10 cellular contexts compared by ENCODE assay signal in the genomic region with DNA sequence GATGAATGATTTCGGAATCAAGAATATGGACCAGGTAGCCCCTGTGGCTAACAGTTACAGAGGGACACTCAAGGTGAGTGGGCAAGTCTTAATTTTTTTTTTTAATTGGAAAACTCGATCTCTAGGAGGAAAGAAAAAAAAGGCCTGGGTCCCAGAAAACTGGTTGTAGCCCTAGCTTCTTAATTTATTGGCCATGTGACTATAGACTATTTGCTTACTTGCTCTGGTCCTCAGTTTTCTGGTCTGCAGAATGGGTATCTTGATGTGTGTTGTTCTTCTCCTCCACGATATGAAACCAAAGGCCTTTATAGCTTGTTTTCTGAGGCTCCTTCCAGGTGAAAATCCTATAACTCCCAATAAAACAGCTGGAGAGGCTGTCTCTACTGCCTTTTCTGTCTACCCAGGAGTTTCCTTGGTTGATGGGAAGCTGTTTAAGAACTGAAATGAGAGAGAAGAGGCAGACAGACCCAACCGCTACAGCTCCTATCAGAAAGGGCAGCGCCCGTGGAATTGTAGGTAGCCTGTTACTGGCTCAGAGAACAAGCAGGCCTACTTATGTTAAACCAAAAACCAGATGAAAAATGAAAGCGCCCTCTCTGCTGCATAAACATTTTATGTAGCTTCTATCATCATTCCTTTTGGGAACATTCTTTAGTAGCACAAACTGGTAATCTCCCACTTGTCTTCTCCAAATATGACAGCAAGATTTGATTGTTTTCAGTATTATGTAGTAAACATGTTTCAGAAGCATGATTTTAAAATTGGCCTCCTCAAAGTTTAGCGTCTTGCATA. TPM values are rescaled to one million over a fixed set of nuclear protein-coding genes. Genes with fewer than 3 reads are reported as not detected.
DNase-seq lines count a peak whose midpoint lies in the region; ATAC-seq and TF ChIP-seq lines count a peak whose summit lies in the region.
"Had no signal": no experiment of that assay in that cellular context is flagged by ENCODE, and none has a peak within 500 bp of the region (broad histone marks: within the 10 kb centered on the region; RNA-seq: fewer than 3 reads in every experiment).

No MANE protein-coding gene starts in this region.

- H3K4me3 ChIP-seq in left ventricle myocardium inferior (peak overlapping the region; percentile 93), dorsolateral prefrontal cortex (peak overlapping the region in 43 of 59 donors; percentile 1 to 90 (median 78)), muscle layer of colon (ENCODE audit: low read depth in 1 of 2, low read length in 2 of 2) (no peak overlapping the region), uterus (no peak overlapping the region)
- H3K4me3 ChIP-seq: MG63 had no signal

- peak overlapping the region; percentile 94 for H3K27ac ChIP-seq in left ventricle myocardium inferior (replicated peaks)
- H3K27ac ChIP-seq in dorsolateral prefrontal cortex: peak overlapping the region in 54 of 59 donors; percentile 1 to 98 (median 68)
- peak overlapping the region; percentile 48 for H3K27ac ChIP-seq in muscle layer of colon (ENCODE audit: low read depth, low read length)
- peak overlapping the region; percentile 94 to 98 for H3K27ac ChIP-seq in uterus

- no peak for ATAC-seq in GM18907 (IDR thresholded peaks at IDR 0.05; ENCODE audit: unreplicated experiment)

- no peaks in the 10 kb centered on the region for H3K9me3 ChIP-seq in left ventricle myocardium inferior (replicated peaks)
- H3K9me3 ChIP-seq in muscle layer of colon (ENCODE audit: low read length): no peaks in the 10 kb centered on the region
- H3K9me3 ChIP-seq in uterus: no peaks in the 10 kb centered on the region
- H3K9me3 ChIP-seq: MG63 had no signal

- H3K27me3 ChIP-seq in left ventricle myocardium inferior (ENCODE audit: low read depth) (no peaks in the 10 kb centered on the region), dorsolateral prefrontal cortex (peaks cover 0 to 7% (median 0%) of the 10 kb centered on the region in 45 donors), muscle layer of colon (ENCODE audit: control insufficient read depth in 1 of 2, insufficient read depth in 2 of 2, low read length in 2 of 2) (no peaks in the 10 kb centered on the region), uterus (no peaks in the 10 kb centered on the region)
- H3K27me3 ChIP-seq: MG63 had no signal

- no peak for TF ChIP-seq POLR2A in uterus (IDR thresholded peaks at IDR 0.05)

- H3K4me1 ChIP-seq in left ventricle myocardium inferior: peaks cover 90% of the 10 kb centered on the region
- peaks cover 62% of the 10 kb centered on the region for H3K4me1 ChIP-seq in muscle layer of colon (ENCODE audit: insufficient read depth, low read length)
- no peaks in the 10 kb centered on the region for H3K4me1 ChIP-seq in uterus

- no peak for TF ChIP-seq CTCF in left ventricle myocardium inferior (IDR thresholded peaks at IDR 0.05; ENCODE audit: borderline replicate concordance)
- TF ChIP-seq CTCF in dorsolateral prefrontal cortex (IDR thresholded peaks at IDR 0.05 in 54 of 56, conservative IDR thresholded peaks at IDR 0.05 in 2 of 56; ENCODE audit: low read depth in 1 of 56, partially characterized antibody in 56 of 56): no peak
- TF ChIP-seq CTCF in uterus (IDR thresholded peaks at IDR 0.05): no peak

- intact Hi-C loops in left ventricle myocardium inferior (cut with micrococcal nuclease): no loop called here
- intact Hi-C loops in cardiac septum (cut with DNase I): no loop called here
- intact Hi-C loops in dorsolateral prefrontal cortex (cut with DNase I): no loop called here
- intact Hi-C loops in uterus (cut with DNase I; ENCODE audit: low total_unique reads): no loop called here

- H3K36me3 ChIP-seq in left ventricle myocardium inferior (peaks cover 57% of the 10 kb centered on the region), muscle layer of colon (ENCODE audit: insufficient read depth, low read length) (peaks cover 42% of the 10 kb centered on the region), uterus (no peaks in the 10 kb centered on the region)

- DNase-seq in left ventricle myocardium inferior (no peak), cardiac septum (ENCODE audit: low spot score) (no peak), dorsolateral prefrontal cortex (no peak), uterus (no peak), NCI-H1105 (lab: John Stamatoyannopoulos, UW) (no peak)
- DNase-seq in activated CD4-positive, alpha-beta T cell treated with anti-CD3 and anti-CD28 coated beads for 4 hours: no peak
- DNase-seq: NCI-H69 had no signal

- peak overlapping the region; percentile 40 for H3K9ac ChIP-seq in muscle layer of colon (ENCODE audit: low read length)

RNA-seq across cellular contexts. Expression of gene ETS2, which starts 4.5 kb away (rescaled TPM):
- total RNA-seq in left ventricle myocardium inferior (40.9 TPM), cardiac septum (36.4 TPM), dorsolateral prefrontal cortex (100 to 1,000 TPM in 86 of 120 experiments, 10 to 100 TPM in 34; 47.9 to 194 (median 111) TPM), uterus (100 to 1,000 TPM in 2 of 4 donors, 10 to 100 TPM in 2; 72.6 to 147 (median 98.5) TPM)

Comparison
In these comparisons a context has a peak if more than half of its experiments do, and no peak if none do; other contexts are left out.
1. H3K4me3 ChIP-seq: peak in left ventricle myocardium inferior (single experiment) and dorsolateral prefrontal cortex (43 of 59); none in muscle layer of colon (0 of 2) and uterus (0 of 2).
2. Peak in every context shown above with its lines, with median percentiles within 50 percentile points of each other: H3K27ac ChIP-seq.